8 cellular contexts compared by ENCODE assay signal in genomic region chr1:15261155-15262002, GRCh38. TPM values are rescaled to one million over a fixed set of nuclear protein-coding genes. Genes with fewer than 3 reads are reported as not detected.
DNase-seq lines count a peak whose midpoint lies in the region; ATAC-seq and TF ChIP-seq lines count a peak whose summit lies in the region.

No MANE protein-coding gene starts in this region.

- no peaks in the 10 kb centered on the region for H4K20me1 ChIP-seq in smooth muscle cell (ENCODE audit: low read depth)

- no peaks in the 10 kb centered on the region for H3K9me3 ChIP-seq in sigmoid colon
- peaks cover 6% of the 10 kb centered on the region for H3K9me3 ChIP-seq in smooth muscle cell (replicated peaks; ENCODE audit: low read depth)

- no peaks in the 10 kb centered on the region for H3K27me3 ChIP-seq in sigmoid colon
- H3K27me3 ChIP-seq in smooth muscle cell (ENCODE audit: low read depth): no peaks in the 10 kb centered on the region

- DNase-seq in SKM-1 treated with dmso at 0.1 percent for 144 hours (lab: John Stamatoyannopoulos, UW; ENCODE audit: unreplicated experiment): peak; percentile 76
- peak; percentile 44 for DNase-seq in fibroblast of pulmonary artery (ENCODE audit: low read depth)
- DNase-seq in sigmoid colon: peak; percentile 71
- no peak for DNase-seq in NCI-H1105 treated with DMSO at 0.1 percent for 48 hours (lab: John Stamatoyannopoulos, UW)
- no peak for DNase-seq in smooth muscle cell (lab: John Stamatoyannopoulos, UW; ENCODE audit: unreplicated experiment)
- DNase-seq in NCI-H526 (lab: John Stamatoyannopoulos, UW): no peak

- TF ChIP-seq CTCF in fibroblast of pulmonary artery (IDR thresholded peaks at IDR 0.05; ENCODE audit: low read length, missing control alignments): no peak
- no peak for TF ChIP-seq CTCF in sigmoid colon (IDR thresholded peaks at IDR 0.05)
- TF ChIP-seq CTCF in smooth muscle cell (IDR thresholded peaks at IDR 0.05; ENCODE audit: borderline replicate concordance, insufficient read depth, poor library complexity, severe bottlenecking): no peak

- peak in 1 of 4 donors; percentile 47 for TF ChIP-seq EP300 in sigmoid colon (IDR thresholded peaks at IDR 0.05)

- H3K36me3 ChIP-seq in sigmoid colon: no peaks in the 10 kb centered on the region
- no peaks in the 10 kb centered on the region for H3K36me3 ChIP-seq in smooth muscle cell (ENCODE audit: low read depth)

- H3K27ac ChIP-seq in sigmoid colon (peak overlapping the region in 3 of 4 donors; percentile 56 to 70 (median 63)), smooth muscle cell (ENCODE audit: low read depth) (no peak overlapping the region)

- no peak overlapping the region for H3K4me2 ChIP-seq in smooth muscle cell

- intact Hi-C loops in sigmoid colon (cut with DNase I): no loop called here

- no peak for TF ChIP-seq POLR2A in sigmoid colon (IDR thresholded peaks at IDR 0.05)

- no peak overlapping the region for H3K9ac ChIP-seq in smooth muscle cell (ENCODE audit: low read depth)

- H3K4me1 ChIP-seq in sigmoid colon (peaks cover 0 to 40% (median 31%) of the 10 kb centered on the region in 4 donors), smooth muscle cell (ENCODE audit: low read depth) (no peaks in the 10 kb centered on the region)

- peak; percentile 57 for ATAC-seq in GM18868 (IDR thresholded peaks at IDR 0.05; ENCODE audit: unreplicated experiment)
- ATAC-seq in GM21717 (IDR thresholded peaks at IDR 0.05; ENCODE audit: unreplicated experiment): no peak

- H3F3A ChIP-seq in smooth muscle cell (ENCODE audit: low read depth): no peaks in the 10 kb centered on the region

- 22 to 35% methylated on average over 20 of the region's 20 CpGs for WGBS in sigmoid colon, 2 donors
- WGBS in smooth muscle cell (ENCODE audit: low lambda C conversion rate): 63% methylated on average over 20 of the region's 20 CpGs

- no peak overlapping the region for H3K4me3 ChIP-seq in fibroblast of pulmonary artery (replicated peaks; ENCODE audit: low read depth, low read length)
- no peak overlapping the region for H3K4me3 ChIP-seq in sigmoid colon
- H3K4me3 ChIP-seq in smooth muscle cell: no peak overlapping the region

- no peaks in the 10 kb centered on the region for H3K79me2 ChIP-seq in smooth muscle cell (ENCODE audit: low read depth)

- no peak overlapping the region for H2AFZ ChIP-seq in smooth muscle cell (ENCODE audit: low read depth)

RNA-seq across cellular contexts. Expression of gene FHAD1, which starts 14.4 kb away (rescaled TPM):
- total RNA-seq in sigmoid colon (1 to 10 TPM in 1 of 4 donors, under 1 TPM in 1, not detected in 2; 0.27 to 1.1 TPM), smooth muscle cell (0.31 TPM in 1 of 2 replicates, not detected in the other)
- polyA plus RNA-seq in sigmoid colon (1 to 10 TPM in 1 of 3 donors, under 1 TPM in 2; 0.70 to 1.8 (median 0.92) TPM), smooth muscle cell (0.33 and 0.48 TPM in 2 replicates)

Comparison
In these comparisons a context has a peak if more than half of its experiments do, and no peak if none do; other contexts are left out.
1. DNase-seq: peak in SKM-1 treated with dmso at 0.1 percent for 144 hours (single experiment), fibroblast of pulmonary artery (single experiment) and sigmoid colon (single experiment); none in NCI-H1105 treated with DMSO at 0.1 percent for 48 hours (single experiment), smooth muscle cell (single experiment) and NCI-H526 (0 of 2).